In the genomic region with DNA sequence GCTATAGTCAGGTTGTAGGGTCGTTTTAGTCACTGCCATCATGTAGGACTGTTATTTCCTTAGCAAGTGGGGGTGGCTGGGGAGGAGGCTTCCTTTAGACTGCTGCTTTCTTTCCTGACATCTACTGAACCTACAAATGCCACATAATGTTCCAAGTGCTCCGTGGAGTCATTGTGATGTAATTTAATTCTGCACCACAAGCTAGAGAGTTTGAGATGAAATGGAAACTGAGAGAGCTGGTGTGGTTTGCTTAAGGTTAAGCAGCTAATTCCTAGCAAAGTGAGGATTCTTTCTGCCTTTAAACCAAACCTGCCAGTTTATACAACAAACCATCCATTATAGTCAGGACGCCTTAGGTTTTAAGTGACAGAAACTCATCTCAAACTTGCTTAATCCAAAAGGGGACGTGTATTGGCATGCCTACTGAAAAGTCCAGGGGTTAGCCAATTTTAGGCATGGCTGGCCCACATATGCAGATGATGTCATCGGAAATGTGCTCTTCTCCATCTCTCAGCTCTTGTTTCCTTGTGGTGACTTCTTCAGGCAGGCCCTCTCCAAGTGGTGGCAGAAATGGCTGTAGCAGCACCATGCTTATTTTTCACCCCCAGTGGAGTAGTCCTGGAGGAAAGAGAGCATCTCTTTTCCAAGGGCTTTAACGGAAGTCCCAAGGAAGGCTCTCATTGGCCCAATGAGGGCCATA, we compare ENCODE assay signal across 19 cellular contexts. TPM values are rescaled to one million over a fixed set of nuclear protein-coding genes. Genes with fewer than 3 reads are reported as not detected.
DNase-seq lines count a peak whose midpoint lies in the region; ATAC-seq and TF ChIP-seq lines count a peak whose summit lies in the region.
"Had no signal": no experiment of that assay in that cellular context is flagged by ENCODE, and none has a peak within 500 bp of the region (broad histone marks: within the 10 kb centered on the region; RNA-seq: fewer than 3 reads in every experiment).

No MANE protein-coding gene starts in this region.

- peaks cover 5% of the 10 kb centered on the region for H3K9me3 Mint-ChIP-seq in activated CD4-positive, alpha-beta T cell treated with anti-CD3 and anti-CD28 coated beads, Interleukin-2, amount 10 ng/mL, durations not matched to agents 24 days and 14 days
- no peaks in the 10 kb centered on the region; a peak in 1 of 5 replicates for H3K9me3 Mint-ChIP-seq in H9
- no peaks in the 10 kb centered on the region for H3K9me3 Mint-ChIP-seq in T-helper 2 cell treated with Interferon-gamma antibody and Interleukin-4, amounts not matched to agents 5 μg/mL and 100 μg/mL, for 36 hours

- in situ Hi-C loops in HAP-1 (cut with MboI; ENCODE audit: low sequenced_read_pairs), result no loop called here

- no peak overlapping the region for H2AFZ ChIP-seq in H9 (ENCODE audit: low read length)

- H3K9ac ChIP-seq in H9 (ENCODE audit: extremely low read depth, insufficient read length, low read length), result no peak overlapping the region

- H3K56ac ChIP-seq in H9 (ENCODE audit: insufficient read length, low read depth, low read length), result no peak overlapping the region

- H3K27ac ChIP-seq in RWPE2 (ENCODE audit: poor library complexity, severe bottlenecking) (peak overlapping the region; percentile 20), thymus (ENCODE audit: low read depth) (peak overlapping the region; percentile 69), H9 (ENCODE audit: insufficient read length, low read depth, low read length) (no peak overlapping the region)

- H3K4me1 ChIP-seq in RWPE2 (ENCODE audit: insufficient read depth, poor library complexity, severe bottlenecking), result peaks cover 13% of the 10 kb centered on the region
- H3K4me1 ChIP-seq in thymus (ENCODE audit: control insufficient read depth, insufficient read depth, low read length), result no peaks in the 10 kb centered on the region
- H3K4me1 ChIP-seq in HAP-1, result peaks cover 4% of the 10 kb centered on the region; the same call in 1 of the 2 replicates
- no peaks in the 10 kb centered on the region for H3K4me1 ChIP-seq in H9 (ENCODE audit: insufficient read depth, low read length)

- intact Hi-C loops in activated CD4-positive, alpha-beta T cell treated with anti-CD3 and anti-CD28 coated beads, Interleukin-2, amount 10 ng/mL, durations not matched to agents 24 days and 14 days (cut with micrococcal nuclease), result no loop called here

- H2BK20ac ChIP-seq in H9 (ENCODE audit: low read depth, low read length, poor library complexity, severe bottlenecking), result no peak overlapping the region

- no peak overlapping the region for H4K5ac ChIP-seq in H9 (ENCODE audit: insufficient read length, low read depth, low read length)

- H3K4me2 ChIP-seq in H9 (ENCODE audit: insufficient read depth, insufficient read length, low read length), result no peak overlapping the region

- H2BK15ac ChIP-seq in H9 (ENCODE audit: low read depth, low read length), result no peak overlapping the region

- ATAC-seq in RWPE2 (ENCODE audit: low read depth), result peak; percentile 91

- H3T11ph ChIP-seq in H9 (ENCODE audit: low read length), result no peak overlapping the region

- H4K91ac ChIP-seq in H9 (ENCODE audit: insufficient read length, low read depth, low read length), result no peak overlapping the region

- TF ChIP-seq CTCF in RWPE2 (IDR thresholded peaks at IDR 0.05; ENCODE audit: poor library complexity, severe bottlenecking) (no peak), H9 (conservative IDR thresholded peaks at IDR 0.05) (no peak)

- no peaks in the 10 kb centered on the region for H3K27me3 ChIP-seq in RWPE2 (ENCODE audit: insufficient read depth, poor library complexity, severe bottlenecking)
- H3K27me3 ChIP-seq in thymus (ENCODE audit: control insufficient read depth, insufficient read depth), result no peaks in the 10 kb centered on the region
- H3K27me3 ChIP-seq in HAP-1 (ENCODE audit: low read depth), result no peaks in the 10 kb centered on the region
- H3K27me3 ChIP-seq in H9 (ENCODE audit: insufficient read depth, low read length), result no peaks in the 10 kb centered on the region

- no peaks in the 10 kb centered on the region; the same call in 1 of the 2 replicates for H3K79me2 ChIP-seq in H9 (ENCODE audit: insufficient read depth, low read length)

- no peak overlapping the region for H2BK5ac ChIP-seq in H9 (ENCODE audit: insufficient read length, low read length)

- H3K36me3 Mint-ChIP-seq in activated CD4-positive, alpha-beta T cell treated with anti-CD3 and anti-CD28 coated beads, Interleukin-2, amount 10 ng/mL, durations not matched to agents 24 days and 14 days (ENCODE audit: low read depth), result no peaks in the 10 kb centered on the region
- peaks cover 0 to 16% (median 4%) of the 10 kb centered on the region in 3 experiments; a peak in 4 of 7 replicates for H3K36me3 Mint-ChIP-seq in H9 (ENCODE audit: insufficient read depth in 1 of 3, low read depth in 3 of 3)
- no peaks in the 10 kb centered on the region for H3K36me3 Mint-ChIP-seq in T-helper 2 cell treated with Interferon-gamma antibody and Interleukin-4, amounts not matched to agents 5 μg/mL and 100 μg/mL, for 36 hours (ENCODE audit: low read depth)

- H3K27ac Mint-ChIP-seq in activated CD4-positive, alpha-beta T cell treated with anti-CD3 and anti-CD28 coated beads, Interleukin-2, amount 10 ng/mL, durations not matched to agents 24 days and 14 days, result no peak overlapping the region
- H3K27ac Mint-ChIP-seq in H9, result no peak overlapping the region
- H3K27ac Mint-ChIP-seq in T-helper 2 cell treated with Interferon-gamma antibody and Interleukin-4, amounts not matched to agents 5 μg/mL and 100 μg/mL, for 36 hours, result no peak overlapping the region
- H3K27ac Mint-ChIP-seq: stimulated activated naive CD8-positive, alpha-beta T cell treated with anti-CD3 and anti-CD28 coated beads, Interleukin-15, Interleukin-2, amounts not matched to agents 100 ng/mL and 50 ng/mL, for 24 hours had no signal

- 91% methylated on average over 6 of the region's 6 CpGs for WGBS in thymus
- no CpG with 5 or more reads among the region's 6 CpGs for WGBS in H9 (ENCODE audit: extremely low coverage, insufficient read length, low lambda C conversion rate)

- H2AK5ac ChIP-seq in H9 (ENCODE audit: insufficient read length, low read length), result no peak overlapping the region

- H4K8ac ChIP-seq in H9 (replicated peaks; ENCODE audit: insufficient read length, low read depth, low read length), result no peak overlapping the region

- H3K23me2 ChIP-seq in H9 (ENCODE audit: insufficient read length, low read depth, low read length, poor library complexity, severe bottlenecking), result no peaks in the 10 kb centered on the region

- no peak overlapping the region for H3K18ac ChIP-seq in H9 (ENCODE audit: insufficient read length, low read depth, low read length)

- no peak overlapping the region for H2BK12ac ChIP-seq in H9 (ENCODE audit: insufficient read length, low read depth, low read length)

- no peak overlapping the region for H3K23ac ChIP-seq in H9 (ENCODE audit: insufficient read length, low read depth, low read length)

- no peaks in the 10 kb centered on the region for H3K79me1 ChIP-seq in H9 (ENCODE audit: insufficient read depth, low read depth, low read length, poor library complexity, severe bottlenecking)

- H3K36me3 ChIP-seq in RWPE2 (ENCODE audit: low read depth) (no peaks in the 10 kb centered on the region), thymus (ENCODE audit: control insufficient read depth, insufficient read depth) (no peaks in the 10 kb centered on the region), HAP-1 (replicated peaks) (no peaks in the 10 kb centered on the region)

- no peaks in the 10 kb centered on the region for H3K4me1 Mint-ChIP-seq in activated CD4-positive, alpha-beta T cell treated with anti-CD3 and anti-CD28 coated beads, Interleukin-2, amount 10 ng/mL, durations not matched to agents 24 days and 14 days
- H3K4me1 Mint-ChIP-seq in H9, result peaks cover 30 to 45% of the 10 kb centered on the region in 2 experiments
- no peaks in the 10 kb centered on the region for H3K4me1 Mint-ChIP-seq in T-helper 2 cell treated with Interferon-gamma antibody and Interleukin-4, amounts not matched to agents 5 μg/mL and 100 μg/mL, for 36 hours (ENCODE audit: low read depth)

- H3K27me3 Mint-ChIP-seq in activated CD4-positive, alpha-beta T cell treated with anti-CD3 and anti-CD28 coated beads, Interleukin-2, amount 10 ng/mL, durations not matched to agents 24 days and 14 days, result peaks cover 19% of the 10 kb centered on the region
- no peaks in the 10 kb centered on the region for H3K27me3 Mint-ChIP-seq in H9 (ENCODE audit: low read depth)
- peaks cover 15% of the 10 kb centered on the region for H3K27me3 Mint-ChIP-seq in T-helper 2 cell treated with Interferon-gamma antibody and Interleukin-4, amounts not matched to agents 5 μg/mL and 100 μg/mL, for 36 hours (ENCODE audit: low read depth)
- H3K27me3 Mint-ChIP-seq: stimulated activated naive CD8-positive, alpha-beta T cell treated with anti-CD3 and anti-CD28 coated beads, Interleukin-15, Interleukin-2, amounts not matched to agents 100 ng/mL and 50 ng/mL, for 24 hours had no signal

- peak; percentile 44 for DNase-seq in activated CD4-positive, alpha-beta T cell treated with anti-CD3 and anti-CD28 coated beads, Interleukin-2, amount 10 ng/mL, durations not matched to agents 24 days and 14 days
- no peak for DNase-seq in activated CD4-positive, alpha-beta T cell treated with anti-CD3 and anti-CD28 coated beads, Interleukin-2, amount 50 U/mL, for 4 hours
- DNase-seq in RWPE2 (ENCODE audit: low spot score) (no peak), fibroblast of peridontal ligament (ENCODE audit: extremely low read depth) (peak; percentile 74), HAP-1 (ENCODE audit: low spot score in 2 of 2) (no peak), H9 (no peak)
- DNase-seq in T-helper 2 cell treated with Interferon-gamma antibody and Interleukin-4, amounts not matched to agents 5 μg/mL and 100 μg/mL, for 36 hours (ENCODE audit: low spot score), result no peak
- DNase-seq: activated CD4-positive, alpha-beta T cell treated with anti-CD3 and anti-CD28 coated beads, Interleukin-2, amount 50 U/mL, for 48 hours; activated effector memory CD4-positive, alpha-beta T cell treated with Interleukin-2 at 50 U/mL for 16 hours; anterior cingulate cortex; foreskin melanocyte; KBM-7; NCI-H1694 treated with DMSO at 0.1 percent for 48 hours; NCI-H526 treated with DMSO at 0.1 percent for 48 hours; nucleus accumbens; SHP77 treated with DMSO at 0.1 percent for 48 hours; small intestine had no signal

- H3K9me3 ChIP-seq in RWPE2 (ENCODE audit: severe bottlenecking), result no peaks in the 10 kb centered on the region
- H3K9me3 ChIP-seq in thymus (ENCODE audit: control insufficient read depth), result no peaks in the 10 kb centered on the region
- H3K9me3 ChIP-seq in HAP-1, result no peaks in the 10 kb centered on the region
- no peaks in the 10 kb centered on the region for H3K9me3 ChIP-seq in H9 (ENCODE audit: control insufficient read depth, low read depth, low read length)

- no peak overlapping the region for H3K14ac ChIP-seq in H9 (ENCODE audit: insufficient read depth, low read length)

- H3K4me3 ChIP-seq in RWPE2 (ENCODE audit: severe bottlenecking) (no peak overlapping the region), thymus (ENCODE audit: low read length) (no peak overlapping the region), HAP-1 (no peak overlapping the region)

- H4K20me1 ChIP-seq in H9 (ENCODE audit: control insufficient read depth, insufficient read depth, insufficient read length), result no peaks in the 10 kb centered on the region

- H3K4ac ChIP-seq in H9 (ENCODE audit: low read depth, low read length), result no peak overlapping the region

- no peak overlapping the region for H2BK120ac ChIP-seq in H9 (ENCODE audit: low read depth, low read length, poor library complexity, severe bottlenecking)

- H3K4me3 Mint-ChIP-seq in activated CD4-positive, alpha-beta T cell treated with anti-CD3 and anti-CD28 coated beads, Interleukin-2, amount 10 ng/mL, durations not matched to agents 24 days and 14 days, result no peak overlapping the region
- no peak overlapping the region for H3K4me3 Mint-ChIP-seq in H9
- no peak overlapping the region for H3K4me3 Mint-ChIP-seq in T-helper 2 cell treated with Interferon-gamma antibody and Interleukin-4, amounts not matched to agents 5 μg/mL and 100 μg/mL, for 36 hours
- H3K4me3 Mint-ChIP-seq: stimulated activated naive CD8-positive, alpha-beta T cell treated with anti-CD3 and anti-CD28 coated beads, Interleukin-15, Interleukin-2, amounts not matched to agents 100 ng/mL and 50 ng/mL, for 24 hours had no signal

RNA-seq across cellular contexts. Expression of gene ZNF618, which starts 30.5 kb away (rescaled TPM):
- 0.14 and 0.19 TPM in 2 replicates for total RNA-seq in activated CD4-positive, alpha-beta T cell treated with anti-CD3 and anti-CD28 coated beads, Interleukin-2, amount 10 ng/mL, durations not matched to agents 24 days and 14 days
- 1.6 TPM for polyA plus RNA-seq in thymus
- total RNA-seq in H9 (2021), result 13.6 and 16.3 TPM in 2 replicates

Comparison
In these comparisons a context has a peak if more than half of its experiments do, and no peak if none do; other contexts are left out.
1. DNase-seq: peak in activated CD4-positive, alpha-beta T cell treated with anti-CD3 and anti-CD28 coated beads, Interleukin-2, amount 10 ng/mL, durations not matched to agents 24 days and 14 days (single experiment) and fibroblast of peridontal ligament (single experiment); none in activated CD4-positive, alpha-beta T cell treated with anti-CD3 and anti-CD28 coated beads, Interleukin-2, amount 50 U/mL, for 4 hours (0 of 2), RWPE2 (single experiment), HAP-1 (0 of 2), H9 (single experiment) and T-helper 2 cell treated with Interferon-gamma antibody and Interleukin-4, amounts not matched to agents 5 μg/mL and 100 μg/mL, for 36 hours (single experiment).
2. RNA of gene ZNF618, which starts 30.5 kb away (total RNA-seq): 13.6 to 16.3 TPM in H9; 0.14 to 0.19 TPM in activated CD4-positive, alpha-beta T cell treated with anti-CD3 and anti-CD28 coated beads, Interleukin-2, amount 10 ng/mL, durations not matched to agents 24 days and 14 days; every median in the first group is over 10 times any median in the second.